ENCODE assay signal across 34 cellular contexts in the genomic region with DNA sequence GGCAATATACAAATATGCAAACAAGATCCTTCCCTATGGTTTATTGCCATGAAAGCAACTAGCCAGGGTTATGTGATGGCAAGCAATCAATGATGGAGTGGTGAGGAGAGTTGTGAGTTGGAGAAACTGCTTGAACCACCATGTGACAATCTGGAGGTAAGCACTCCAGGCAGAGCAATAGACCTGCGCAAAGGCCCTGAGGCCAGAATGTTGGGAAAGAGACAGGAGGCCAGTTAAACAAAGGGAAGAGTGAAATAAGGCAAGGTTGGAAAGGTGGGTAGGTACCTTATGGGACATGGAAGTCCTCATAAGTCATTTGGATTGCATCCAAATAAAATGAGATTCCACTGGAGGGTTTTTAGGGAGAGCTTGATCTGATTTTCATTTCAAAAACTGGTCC.
"Had no signal": no experiment of that assay in that cellular context is flagged by ENCODE, and none has a peak within 500 bp of the region (broad histone marks: within the 10 kb centered on the region; RNA-seq: fewer than 3 reads in every experiment).

No MANE protein-coding gene starts in this region.

- H3K36me3 ChIP-seq: breast epithelium, MG63, WERI-Rb-1 had no signal

- H3K4me1 Mint-ChIP-seq: activated naive CD8-positive, alpha-beta T cell treated with anti-CD3 and anti-CD28 coated beads for 36 hours; activated T-helper 17 cell treated with anti-CD3 and anti-CD28 coated beads, Interleukin-2, amount 50 U/mL, for 72 hours had no signal

- H3K27ac Mint-ChIP-seq: activated CD8-positive, alpha-beta T cell treated with anti-CD3 and anti-CD28 coated beads for 36 hours; activated naive CD8-positive, alpha-beta T cell treated with anti-CD3 and anti-CD28 coated beads for 36 hours; activated T-cell treated with anti-CD3 and anti-CD28 coated beads, Interleukin-2, amount 50 U/mL, for 72 hours; activated T-helper 17 cell treated with anti-CD3 and anti-CD28 coated beads, Interleukin-2, amount 50 U/mL, for 72 hours had no signal

- H2AFZ ChIP-seq: PC-9 had no signal

- H3K36me3 Mint-ChIP-seq: activated naive CD8-positive, alpha-beta T cell treated with anti-CD3 and anti-CD28 coated beads for 36 hours had no signal

- H3K27ac ChIP-seq: breast epithelium, PC-9, RWPE1, WERI-Rb-1 had no signal

- H3K4me3 Mint-ChIP-seq: activated CD8-positive, alpha-beta T cell treated with anti-CD3 and anti-CD28 coated beads for 36 hours; activated naive CD8-positive, alpha-beta T cell treated with anti-CD3 and anti-CD28 coated beads for 36 hours; activated T-cell treated with anti-CD3 and anti-CD28 coated beads, Interleukin-2, amount 50 U/mL, for 72 hours; activated T-helper 17 cell treated with anti-CD3 and anti-CD28 coated beads, Interleukin-2, amount 50 U/mL, for 72 hours had no signal

- H3K27me3 ChIP-seq: breast epithelium, MG63 had no signal

- H3K4me2 ChIP-seq: PC-9 had no signal

- H3K9me3 ChIP-seq: breast epithelium, MG63 had no signal

- H3K9me3 Mint-ChIP-seq: activated CD8-positive, alpha-beta T cell treated with anti-CD3 and anti-CD28 coated beads for 36 hours; activated naive CD8-positive, alpha-beta T cell treated with anti-CD3 and anti-CD28 coated beads for 36 hours had no signal

- DNase-seq: activated CD4-positive, alpha-beta T cell treated with anti-CD3 and anti-CD28 coated beads for 1 hour; activated CD4-positive, alpha-beta T cell treated with anti-CD3 and anti-CD28 coated beads for 48 hours; activated CD4-positive, CD25-positive, alpha-beta regulatory T cell; activated CD8-positive, alpha-beta T cell treated with anti-CD3 and anti-CD28 coated beads for 36 hours; activated effector memory CD4-positive, alpha-beta T cell treated with anti-CD3 and anti-CD28 coated beads, Interleukin-2, amount 50 U/mL, for 16 hours; activated naive CD4-positive, alpha-beta T cell; activated naive CD4-positive, alpha-beta T cell treated with anti-CD3 and anti-CD28 coated beads, Interleukin-2, amount 50 U/mL, for 16 hours; activated naive CD8-positive, alpha-beta T cell treated with anti-CD3 and anti-CD28 coated beads for 36 hours; activated T-cell treated with anti-CD3 and anti-CD28 coated beads, Interleukin-2, amount 50 U/mL, for 1 hour; activated T-cell treated with anti-CD3 and anti-CD28 coated beads, Interleukin-2, amount 50 U/mL, for 72 hours; amniotic stem cell; aorta; Kasumi-1; KG1; MG63; NCI-H1048; NCI-H1105 treated with DMSO at 0.1 percent for 48 hours; NCI-H1436; NCI-H1694 treated with DMSO at 0.1 percent for 48 hours; NCI-H2029; NCI-H2107; NCI-H2171; NCI-H510A; NCI-H526; NCI-H748 treated with DMSO at 0.1 percent for 48 hours; PC-9; SW 1271; T-helper 1 cell; T-helper 2 cell; T-helper 9 cell; WERI-Rb-1 had no signal

- H3K27me3 Mint-ChIP-seq: activated CD8-positive, alpha-beta T cell treated with anti-CD3 and anti-CD28 coated beads for 36 hours; activated T-helper 17 cell treated with anti-CD3 and anti-CD28 coated beads, Interleukin-2, amount 50 U/mL, for 72 hours had no signal

- H3K4me3 ChIP-seq: breast epithelium, MG63, PC-9 had no signal
